8 cellular contexts compared by ENCODE assay signal in the genomic region with DNA sequence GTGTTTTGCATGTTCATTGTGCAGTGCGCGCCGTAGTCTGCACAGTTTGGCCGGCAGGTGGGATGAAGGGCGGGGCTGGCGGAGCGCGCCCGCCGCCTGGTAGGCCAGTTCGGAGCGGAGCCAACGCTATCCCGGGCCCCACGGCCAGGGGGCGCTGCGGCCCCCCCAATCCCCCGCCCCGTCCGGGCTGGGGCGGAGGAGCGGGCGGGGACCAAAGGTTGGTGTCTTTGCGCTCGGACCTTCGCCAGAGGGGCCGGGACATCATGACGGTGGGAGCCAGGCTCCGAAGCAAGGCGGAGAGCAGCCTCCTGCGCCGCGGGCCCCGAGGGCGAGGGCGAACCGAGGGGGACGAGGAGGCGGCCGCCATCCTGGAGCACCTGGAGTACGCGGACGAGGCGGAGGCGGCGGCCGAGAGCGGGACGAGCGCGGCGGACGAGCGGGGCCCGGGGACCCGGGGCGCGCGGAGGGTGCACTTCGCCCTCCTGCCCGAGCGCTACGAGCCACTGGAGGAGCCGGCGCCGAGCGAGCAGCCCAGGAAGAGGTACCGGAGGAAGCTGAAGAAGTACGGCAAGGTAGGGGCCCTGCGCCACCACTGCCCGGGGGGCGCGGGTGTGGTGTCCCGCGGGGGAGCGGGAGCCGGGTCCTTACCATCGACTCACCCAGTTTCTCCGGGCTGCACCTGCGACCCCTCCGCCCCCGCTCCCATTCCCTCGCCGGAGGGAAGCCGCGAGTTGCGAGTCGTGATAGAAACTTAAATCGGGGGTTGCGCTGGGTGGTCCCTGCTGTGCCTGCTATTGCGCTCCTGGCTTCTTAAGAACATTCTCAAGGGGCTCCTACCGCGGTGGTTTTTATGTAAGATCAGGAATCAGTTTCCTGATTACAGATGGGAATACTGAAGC. TPM values are rescaled to one million over a fixed set of nuclear protein-coding genes. Genes with fewer than 3 reads are reported as not detected.
DNase-seq lines count a peak whose midpoint lies in the region; ATAC-seq and TF ChIP-seq lines count a peak whose summit lies in the region.

A gene with protein sequence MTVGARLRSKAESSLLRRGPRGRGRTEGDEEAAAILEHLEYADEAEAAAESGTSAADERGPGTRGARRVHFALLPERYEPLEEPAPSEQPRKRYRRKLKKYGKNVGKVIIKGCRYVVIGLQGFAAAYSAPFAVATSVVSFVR (plus strand): TSS at position 224 of the 899 bp plus-strand sequence. CDS start 40 bp downstream, at position 264.

- no peaks in the 10 kb centered on the region for H3K36me3 ChIP-seq in SK-N-SH (replicated peaks in 1 of 2; ENCODE audit: control insufficient read depth in 1 of 2, insufficient read depth in 2 of 2, low read length in 1 of 2)
- no peaks in the 10 kb centered on the region for H3K36me3 ChIP-seq in adipocyte (ENCODE audit: control insufficient read depth, insufficient read depth, low read length, severe bottlenecking)
- H3K36me3 ChIP-seq in left ventricle myocardium inferior: no peaks in the 10 kb centered on the region
- no peaks in the 10 kb centered on the region for H3K36me3 ChIP-seq in urinary bladder (ENCODE audit: insufficient read depth)

- H3K9me3 ChIP-seq in SK-N-SH (no peaks in the 10 kb centered on the region), adipocyte (ENCODE audit: control insufficient read depth, low read length) (no peaks in the 10 kb centered on the region), left ventricle myocardium inferior (replicated peaks) (no peaks in the 10 kb centered on the region)

- H3K27ac ChIP-seq in SK-N-SH (ENCODE audit: low read depth in 2 of 2, low read length in 1 of 2) (no peak within 1 kb of the TSS), left ventricle myocardium inferior (replicated peaks) (peak within 1 kb of the TSS; percentile 85), urinary bladder (ENCODE audit: low read depth) (no peak within 1 kb of the TSS)

- no peaks in the 10 kb centered on the region for H4K20me1 ChIP-seq in SK-N-SH (ENCODE audit: insufficient read depth)

- peak within 1 kb of the TSS; percentile 88; the same call in 1 of the 2 replicates for H2AFZ ChIP-seq in SK-N-SH (ENCODE audit: low read depth)

- H3K4me3 ChIP-seq in SK-N-SH (ENCODE audit: low read depth in 2 of 2, low read length in 1 of 2) (peak within 1 kb of the TSS; percentile 72 to 80), adipocyte (ENCODE audit: low read length) (peak within 1 kb of the TSS; percentile 80), left ventricle myocardium inferior (peak within 1 kb of the TSS; percentile 94), urinary bladder (ENCODE audit: low read depth, low read length) (peak within 1 kb of the TSS; percentile 54)

- peak; percentile 46 for TF ChIP-seq RAD21 in SK-N-SH (IDR thresholded peaks at IDR 0.05; ENCODE audit: low read length)

- TF ChIP-seq CTCF in LNCAP (IDR thresholded peaks at IDR 0.05): peak; percentile 100
- TF ChIP-seq CTCF in SK-N-SH (IDR thresholded peaks at IDR 0.05): peak; percentile 96
- TF ChIP-seq CTCF in left ventricle myocardium inferior (IDR thresholded peaks at IDR 0.05; ENCODE audit: borderline replicate concordance): peak; percentile 99

- POLR2A ChIA-PET in SK-N-SH (lab: Yijun Ruan, JAX): no interaction called here

- CTCF ChIA-PET in SK-N-SH (lab: Yijun Ruan, JAX): interaction anchor here (0.6 to 3.8 kb wide), 13 partner anchors 9 to 484 kb away, joined by 3 to 16 read pairs (median 4); a partner anchor contains a TSS

- H3K27me3 ChIP-seq in SK-N-SH (ENCODE audit: insufficient read depth) (no peaks in the 10 kb centered on the region), adipocyte (replicated peaks; ENCODE audit: control insufficient read depth, insufficient read depth, low read length) (peaks cover 32% of the 10 kb centered on the region), left ventricle myocardium inferior (ENCODE audit: low read depth) (no peaks in the 10 kb centered on the region)

- DNase-seq in EH (ENCODE audit: low read depth) (peak; percentile 50), SK-N-SH (peak; percentile 98), adipocyte (ENCODE audit: low read depth) (peak; percentile 70), left ventricle myocardium inferior (peak; percentile 80), pulmonary artery endothelial cell (ENCODE audit: low read depth, low spot score) (peak; percentile 24)

- WGBS in SK-N-SH (ENCODE audit: low lambda C conversion rate): 29% methylated on average over 35 of the region's 93 CpGs
- WGBS in urinary bladder: 2% methylated on average over 93 of the region's 93 CpGs

- no peaks in the 10 kb centered on the region for H3K9me2 ChIP-seq in SK-N-SH

- H3K4me2 ChIP-seq in SK-N-SH: peak within 1 kb of the TSS; percentile 78

- H3K79me2 ChIP-seq in SK-N-SH (ENCODE audit: insufficient read depth): no peaks in the 10 kb centered on the region

- ATAC-seq in GM21786 (IDR thresholded peaks at IDR 0.05; ENCODE audit: unreplicated experiment): peak; percentile 95

- TF ChIP-seq EP300 in SK-N-SH (IDR thresholded peaks at IDR 0.05; ENCODE audit: borderline replicate concordance in 1 of 2, low read depth in 1 of 2, low read length in 1 of 2): no peak

- intact Hi-C loops in left ventricle myocardium inferior (cut with micrococcal nuclease): no loop called here

- H3F3A ChIP-seq in SK-N-SH (replicated peaks; ENCODE audit: insufficient read depth): no peaks in the 10 kb centered on the region

- peaks cover 0 to 8% of the 10 kb centered on the region in 2 experiments; a peak in 1 of 4 replicates for H3K4me1 ChIP-seq in SK-N-SH (ENCODE audit: control insufficient read depth in 1 of 2, insufficient read depth in 2 of 2, low read depth in 1 of 2, low read length in 1 of 2)
- peaks cover 6% of the 10 kb centered on the region for H3K4me1 ChIP-seq in adipocyte (ENCODE audit: control insufficient read depth, insufficient read depth, low read length)
- peaks cover 30% of the 10 kb centered on the region for H3K4me1 ChIP-seq in left ventricle myocardium inferior
- no peaks in the 10 kb centered on the region for H3K4me1 ChIP-seq in urinary bladder (ENCODE audit: insufficient read depth)

- H3K9ac ChIP-seq in SK-N-SH: peak within 1 kb of the TSS; percentile 61
- H3K9ac ChIP-seq in adipocyte (ENCODE audit: low read length): peak within 1 kb of the TSS; percentile 50

TF ChIP-seq in SK-N-SH, 30 proteins besides CTCF, POLR2A, EP300 and RAD21 (continues in another document):
- TF ChIP-seq ELF1 (IDR thresholded peaks at IDR 0.05) (no peak), TCF12 (IDR thresholded peaks at IDR 0.05) (0 out of 2 replicates have a peak, but pooled peaks have one; percentile 10), CHD2 (IDR thresholded peaks at IDR 0.05; ENCODE audit: low read length, partially characterized antibody) (no peak), JUND (IDR thresholded peaks at IDR 0.05) (no peak), TAF1 (IDR thresholded peaks at IDR 0.05; ENCODE audit: borderline replicate concordance, low read depth, low read length) (0 out of 2 replicates have a peak, but pooled peaks have one; percentile 34), RFX5 (IDR thresholded peaks at IDR 0.05; ENCODE audit: low read length) (no peak), FOXJ3 (CRISPR knock-in tag; IDR thresholded peaks at IDR 0.05) (no peak), RXRA (IDR thresholded peaks at IDR 0.05; ENCODE audit: borderline replicate concordance, low read depth) (no peak), FOSL2 (IDR thresholded peaks at IDR 0.05; ENCODE audit: borderline replicate concordance, low read depth) (no peak), YY1 (IDR thresholded peaks at IDR 0.05; ENCODE audit: low read depth) (peak; percentile 51; the same call in 1 of the 2 replicates)
- TF ChIP-seq, protein P1, sequence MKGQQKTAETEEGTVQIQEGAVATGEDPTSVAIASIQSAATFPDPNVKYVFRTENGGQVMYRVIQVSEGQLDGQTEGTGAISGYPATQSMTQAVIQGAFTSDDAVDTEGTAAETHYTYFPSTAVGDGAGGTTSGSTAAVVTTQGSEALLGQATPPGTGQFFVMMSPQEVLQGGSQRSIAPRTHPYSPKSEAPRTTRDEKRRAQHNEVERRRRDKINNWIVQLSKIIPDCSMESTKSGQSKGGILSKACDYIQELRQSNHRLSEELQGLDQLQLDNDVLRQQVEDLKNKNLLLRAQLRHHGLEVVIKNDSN (IDR thresholded peaks at IDR 0.05; ENCODE audit: borderline replicate concordance, low read depth): no peak
- TF ChIP-seq, protein P2, sequence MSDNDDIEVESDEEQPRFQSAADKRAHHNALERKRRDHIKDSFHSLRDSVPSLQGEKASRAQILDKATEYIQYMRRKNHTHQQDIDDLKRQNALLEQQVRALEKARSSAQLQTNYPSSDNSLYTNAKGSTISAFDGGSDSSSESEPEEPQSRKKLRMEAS (IDR thresholded peaks at IDR 0.05; ENCODE audit: low read depth): no peak
- TF ChIP-seq, protein P3, sequence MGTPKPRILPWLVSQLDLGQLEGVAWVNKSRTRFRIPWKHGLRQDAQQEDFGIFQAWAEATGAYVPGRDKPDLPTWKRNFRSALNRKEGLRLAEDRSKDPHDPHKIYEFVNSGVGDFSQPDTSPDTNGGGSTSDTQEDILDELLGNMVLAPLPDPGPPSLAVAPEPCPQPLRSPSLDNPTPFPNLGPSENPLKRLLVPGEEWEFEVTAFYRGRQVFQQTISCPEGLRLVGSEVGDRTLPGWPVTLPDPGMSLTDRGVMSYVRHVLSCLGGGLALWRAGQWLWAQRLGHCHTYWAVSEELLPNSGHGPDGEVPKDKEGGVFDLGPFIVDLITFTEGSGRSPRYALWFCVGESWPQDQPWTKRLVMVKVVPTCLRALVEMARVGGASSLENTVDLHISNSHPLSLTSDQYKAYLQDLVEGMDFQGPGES (IDR thresholded peaks at IDR 0.05; ENCODE audit: low read depth, low read length): no peak

RNA-seq across cellular contexts. Expression of the gene that starts here (rescaled TPM):
- polyA plus RNA-seq in SK-N-SH (2012; rRNA removed) (4.0 and 4.2 TPM in 2 replicates), urinary bladder (9.5 TPM)
- 3.8 and 4.9 TPM in 2 replicates for polyA plus RNA-seq in SK-N-SH (2012; cell fraction: cytosol; rRNA removed)
- polyA plus RNA-seq in SK-N-SH (2012; cell fraction: nucleus; rRNA removed): 1.8 and 2.1 TPM in 2 replicates
- total RNA-seq in left ventricle myocardium inferior (14.2 TPM), pulmonary artery endothelial cell (34.1 and 35.1 TPM in 2 replicates), urinary bladder (10.0 TPM)

Comparison
In these comparisons a context has a peak if more than half of its experiments do, and no peak if none do; other contexts are left out.
1. DNase-seq: peak in every context shown above with its lines; median percentile 98 in SK-N-SH; 80 in left ventricle myocardium inferior; 70 in adipocyte; 50 in EH; 24 in pulmonary artery endothelial cell.